9 cellular contexts compared by ENCODE assay signal in genomic region chr20:21102252-21102609, GRCh38. TPM values are rescaled to one million over a fixed set of nuclear protein-coding genes. Genes with fewer than 3 reads are reported as not detected.
A peak's percentile ranks its signal among the peaks of the same experiment; 100 is the strongest.
DNase-seq lines count a peak whose midpoint lies in the region; ATAC-seq lines count a peak whose summit lies in the region.
"Had no signal": no experiment of that assay in that cellular context is flagged by ENCODE, and none has a peak within 500 bp of the region (broad histone marks: within the 10 kb centered on the region; RNA-seq: fewer than 3 reads in every experiment).

No MANE protein-coding gene starts in this region.

- peaks cover 72% of the 10 kb centered on the region for H3K27me3 Mint-ChIP-seq in activated CD4-positive, alpha-beta memory T cell treated with anti-CD3 and anti-CD28 coated beads for 36 hours

- POLR2A ChIA-PET in activated CD4-positive, alpha-beta memory T cell treated with anti-CD3 and anti-CD28 coated beads for 36 hours (lab: Charles Lee) = interaction anchor here (0.6 to 0.9 kb wide), 2 partner anchors 390 to 410 kb away, joined by 3 read pairs; partner anchors contain the start of gene RALGAPA2

- DNase-seq in activated CD4-positive, alpha-beta memory T cell treated with anti-CD3 and anti-CD28 coated beads for 36 hours = peak; percentile 34
- DNase-seq in ureter (ENCODE audit: low spot score) (no peak), AG20443 (ENCODE audit: low spot score) (no peak)

- H3K27ac Mint-ChIP-seq in activated CD4-positive, alpha-beta memory T cell treated with anti-CD3 and anti-CD28 coated beads for 36 hours = no peak overlapping the region

- H3K4me3 ChIP-seq in iPS-11a (ENCODE audit: low read depth, low read length) (peak overlapping the region; percentile 29), skin epidermis (peak overlapping the region in 6 of 7 experiments; percentile 38 to 52 (median 43))

- H3K4me1 Mint-ChIP-seq in activated CD4-positive, alpha-beta memory T cell treated with anti-CD3 and anti-CD28 coated beads for 36 hours (ENCODE audit: low read depth) = peaks cover 32% of the 10 kb centered on the region

- H3K4me3 Mint-ChIP-seq in activated CD4-positive, alpha-beta memory T cell treated with anti-CD3 and anti-CD28 coated beads for 36 hours = peak overlapping the region; percentile 71

- intact Hi-C loops in activated CD4-positive, alpha-beta memory T cell treated with anti-CD3 and anti-CD28 coated beads for 36 hours (cut with micrococcal nuclease) = loop anchor here (5.0 kb wide), 1 partner anchor 600 kb away; no protein-coding TSS in a partner anchor

- CTCF ChIA-PET in activated CD4-positive, alpha-beta memory T cell treated with anti-CD3 and anti-CD28 coated beads for 36 hours (lab: Charles Lee) = interaction anchor here (0.9 to 3.2 kb wide), 6 partner anchors 23 to 404 kb away, joined by 3 to 17 read pairs (median 4); partner anchors contain the start of gene KIZ

- no peak overlapping the region for H3K27ac ChIP-seq in skin epidermis

- no peaks in the 10 kb centered on the region for H3K36me3 Mint-ChIP-seq in activated CD4-positive, alpha-beta memory T cell treated with anti-CD3 and anti-CD28 coated beads for 36 hours

- ATAC-seq in GM19463 (IDR thresholded peaks at IDR 0.05; ENCODE audit: unreplicated experiment) (peak; percentile 22), HG03469 (IDR thresholded peaks at IDR 0.05; ENCODE audit: unreplicated experiment) (no peak), GM19351 (IDR thresholded peaks at IDR 0.05; ENCODE audit: unreplicated experiment) (no peak)

- H3K9me3 Mint-ChIP-seq in activated CD4-positive, alpha-beta memory T cell treated with anti-CD3 and anti-CD28 coated beads for 36 hours = no peaks in the 10 kb centered on the region

RNA-seq across cellular contexts. Expression of gene LINC00237, which starts 3.9 kb away (rescaled TPM):
- total RNA-seq in activated CD4-positive, alpha-beta memory T cell treated with anti-CD3 and anti-CD28 coated beads for 36 hours = not detected
- total RNA-seq in ureter = not detected
- total RNA-seq: kidney epithelial cell had no signal

RNA-seq across cellular contexts. Expression of gene KIZ, which starts 23.7 kb away (rescaled TPM):
- 10 to 100 TPM; 13.3 to 13.5 TPM for total RNA-seq in activated CD4-positive, alpha-beta memory T cell treated with anti-CD3 and anti-CD28 coated beads for 36 hours
- total RNA-seq in ureter = 22.4 TPM
